In genomic region chr22:30541979-30542810, GRCh38 we compare ENCODE assay signal across 1 cellular context.
TF ChIP-seq lines count a peak whose summit lies in the region.

No MANE protein-coding gene starts in this region.

TF ChIP-seq in H1, 55 proteins besides CTCF, POLR2A, EP300 and RAD21 (continued from another document):
- TF ChIP-seq CHD7 (IDR thresholded peaks at IDR 0.05; ENCODE audit: insufficient replicate concordance, low read length) (no peak), BACH1 (IDR thresholded peaks at IDR 0.05; ENCODE audit: low read length) (0 out of 2 replicates have a peak, but pooled peaks have one; percentile 17), TEAD4 (IDR thresholded peaks at IDR 0.05; ENCODE audit: low read depth, low read length) (no peak), PHF8 (conservative IDR thresholded peaks at IDR 0.05; ENCODE audit: low read depth, low read length) (peak; percentile 51; the same call in 1 of the 2 replicates), TAF1 (IDR thresholded peaks at IDR 0.05; ENCODE audit: low read depth, low read length) (0 out of 2 replicates have a peak, but pooled peaks have one; percentile 34), CHD1 (IDR thresholded peaks at IDR 0.05; ENCODE audit: low read depth, low read length) (no peak), ATF3 (IDR thresholded peaks at IDR 0.05; ENCODE audit: insufficient read depth, low read depth, low read length) (no peak), TBP (IDR thresholded peaks at IDR 0.05; ENCODE audit: low read depth, low read length) (peak; percentile 66)
